In genomic region chr17:47189732-47190621, GRCh38 we compare ENCODE assay signal across 8 cellular contexts. TPM values are rescaled to one million over a fixed set of nuclear protein-coding genes. Genes with fewer than 3 reads are reported as not detected.
DNase-seq lines count a peak whose midpoint lies in the region; ATAC-seq and TF ChIP-seq lines count a peak whose summit lies in the region.

No MANE protein-coding gene starts in this region.

- CTCF ChIA-PET in CD8-positive, alpha-beta memory T cell (lab: Charles Lee) = interaction anchor here (1.1 to 2.1 kb wide), 2 partner anchors 11 to 14 kb away, joined by 3 to 5 read pairs; no protein-coding TSS in a partner anchor
- CTCF ChIA-PET in OCI-LY7 (lab: Charles Lee; ENCODE audit: unreplicated experiment) = interaction anchor here (0.9 kb wide), 1 partner anchor 17 kb away, joined by 3 read pairs; no protein-coding TSS in a partner anchor

- WGBS in endodermal cell (ENCODE audit: insufficient coverage in 1 of 2, insufficient read length in 1 of 2), 2 experiments = 81 to 94% methylated on average over 4 to 8 of the region's 9 CpGs

- peaks cover 0 to 17% (median 1%) of the 10 kb centered on the region in 3 donors for H3K36me3 Mint-ChIP-seq in CD8-positive, alpha-beta memory T cell
- H3K36me3 Mint-ChIP-seq in endodermal cell (ENCODE audit: low read depth) = peaks cover 5% of the 10 kb centered on the region

- POLR2A ChIA-PET in CD8-positive, alpha-beta memory T cell (lab: Charles Lee) = interaction anchor here (0.5 to 2.2 kb wide), 5 partner anchors 7 to 15 kb away, joined by 3 to 11 read pairs (median 3); no protein-coding TSS in a partner anchor
- POLR2A ChIA-PET in OCI-LY7 (lab: Charles Lee) = interaction anchor here (1.2 to 13.5 kb wide), 4 partner anchors 9 to 26 kb away, joined by 5 to 114 read pairs (median 7); partner anchors contain the start of gene MYL4

- H3K36me3 ChIP-seq in CD8-positive, alpha-beta memory T cell (ENCODE audit: insufficient read depth, low read length) = no peaks in the 10 kb centered on the region
- peaks cover 31% of the 10 kb centered on the region for H3K36me3 ChIP-seq in OCI-LY7 (ENCODE audit: insufficient read depth, low read length)
- no peaks in the 10 kb centered on the region for H3K36me3 ChIP-seq in endodermal cell (ENCODE audit: control insufficient read depth, insufficient read depth, low read length)
- H3K36me3 ChIP-seq in neutrophil = no peaks in the 10 kb centered on the region

- H2AFZ ChIP-seq in OCI-LY7 (ENCODE audit: low read length) = peak overlapping the region; percentile 77; the same call in 1 of the 2 replicates

- TSS peak; percentile 96 for BruUV-seq in OCI-LY7 (replicated peaks; lab: Mats Ljungman, UMichigan)

- peaks cover 54 to 67% (median 55%) of the 10 kb centered on the region in 3 donors for H3K4me1 Mint-ChIP-seq in CD8-positive, alpha-beta memory T cell
- peaks cover 15% of the 10 kb centered on the region for H3K4me1 Mint-ChIP-seq in endodermal cell

- no peaks in the 10 kb centered on the region for H3K9me3 ChIP-seq in CD8-positive, alpha-beta memory T cell (ENCODE audit: low read length)
- H3K9me3 ChIP-seq in OCI-LY7 (ENCODE audit: low read length) (peaks cover 17% of the 10 kb centered on the region; the same call in 1 of the 2 replicates), endodermal cell (ENCODE audit: control insufficient read depth, low read length) (no peaks in the 10 kb centered on the region), neutrophil (no peaks in the 10 kb centered on the region)

- no peaks in the 10 kb centered on the region for H3K27me3 ChIP-seq in CD8-positive, alpha-beta memory T cell (ENCODE audit: insufficient read depth, low read length, poor library complexity, severe bottlenecking)
- H3K27me3 ChIP-seq in endodermal cell (ENCODE audit: control insufficient read depth, insufficient read depth, low read length, poor library complexity, severe bottlenecking) (no peaks in the 10 kb centered on the region), neutrophil (no peaks in the 10 kb centered on the region)

- no peaks in the 10 kb centered on the region for H3K9me3 Mint-ChIP-seq in CD8-positive, alpha-beta memory T cell
- H3K9me3 Mint-ChIP-seq in endodermal cell = peaks cover 7% of the 10 kb centered on the region

- H3K4me2 ChIP-seq in OCI-LY7 (ENCODE audit: low read length) = peak overlapping the region; percentile 70

- peak overlapping the region; percentile 92 to 99 (median 94) for H3K4me3 Mint-ChIP-seq in CD8-positive, alpha-beta memory T cell
- H3K4me3 Mint-ChIP-seq in endodermal cell = peak overlapping the region; percentile 97

- H3K9ac ChIP-seq in endodermal cell (ENCODE audit: extremely low read depth, low read length, poor library complexity, severe bottlenecking) = peak overlapping the region; percentile 31

- peak overlapping the region; percentile 95 for H3K27ac ChIP-seq in CD8-positive, alpha-beta memory T cell (ENCODE audit: low read depth, low read length)
- H3K27ac ChIP-seq in OCI-LY7 (ENCODE audit: low read depth, low read length, poor library complexity, severe bottlenecking) (peak overlapping the region; percentile 31), endodermal cell (ENCODE audit: low read depth, low read length) (no peak overlapping the region), neutrophil (peak overlapping the region; percentile 90)

- intact Hi-C loops in OCI-LY7 (cut with micrococcal nuclease; ENCODE audit: unreplicated experiment) = no loop called here

- H3K27ac Mint-ChIP-seq in CD8-positive, alpha-beta memory T cell = peak overlapping the region; percentile 76 to 97 (median 92)
- peak overlapping the region; percentile 62 for H3K27ac Mint-ChIP-seq in endodermal cell

- ATAC-seq in GM21737 (IDR thresholded peaks at IDR 0.05; ENCODE audit: unreplicated experiment) = no peak

- peaks cover 27% of the 10 kb centered on the region for H3K4me1 ChIP-seq in CD8-positive, alpha-beta memory T cell (ENCODE audit: insufficient read depth, low read length)
- H3K4me1 ChIP-seq in OCI-LY7 (ENCODE audit: insufficient read depth, low read length, poor library complexity, severe bottlenecking) = peaks cover 54% of the 10 kb centered on the region
- no peaks in the 10 kb centered on the region for H3K4me1 ChIP-seq in endodermal cell (ENCODE audit: control insufficient read depth, insufficient read depth, low read length)
- peaks cover 18% of the 10 kb centered on the region in 2 experiments for H3K4me1 ChIP-seq in neutrophil (ENCODE audit: control insufficient read depth in 1 of 2, insufficient read depth in 1 of 2, low read depth in 1 of 2, low read length in 1 of 2)

- H3K9me2 ChIP-seq in OCI-LY7 (ENCODE audit: insufficient read depth, low read length) = no peaks in the 10 kb centered on the region

- H4K20me1 ChIP-seq in OCI-LY7 (ENCODE audit: insufficient read depth, low read length) = peaks cover 19% of the 10 kb centered on the region

- peaks cover 41% of the 10 kb centered on the region for H3K79me2 ChIP-seq in OCI-LY7 (ENCODE audit: insufficient read depth, low read depth, low read length)

- DNase-seq in CD8-positive, alpha-beta memory T cell = no peak
- DNase-seq in OCI-LY7 (ENCODE audit: low spot score) (no peak), endodermal cell (no peak), NAMALWA (ENCODE audit: low spot score) (no peak), H4 (ENCODE audit: low spot score) (no peak)
- DNase-seq in effector CD4-positive, alpha-beta T cell = no peak

- H3K27me3 Mint-ChIP-seq in CD8-positive, alpha-beta memory T cell = peaks cover 0 to 2% of the 10 kb centered on the region in 2 donors
- no peaks in the 10 kb centered on the region for H3K27me3 Mint-ChIP-seq in endodermal cell (ENCODE audit: insufficient read depth)

- H3K4me3 ChIP-seq in CD8-positive, alpha-beta memory T cell (ENCODE audit: low read length) = peak overlapping the region; percentile 60
- H3K4me3 ChIP-seq in OCI-LY7 (ENCODE audit: low read depth, low read length, poor library complexity, severe bottlenecking) (peak overlapping the region; percentile 82), endodermal cell (ENCODE audit: low read length) (peak overlapping the region; percentile 90), neutrophil (ENCODE audit: low read depth in 1 of 2, low read length in 1 of 2) (peak overlapping the region; percentile 73 to 92)

- TF ChIP-seq CTCF in OCI-LY7 (conservative IDR thresholded peaks at IDR 0.05; ENCODE audit: low read length) (no peak), endodermal cell (conservative IDR thresholded peaks at IDR 0.05) (no peak), neutrophil (IDR thresholded peaks at IDR 0.05) (no peak)

RNA-seq across cellular contexts. Expression of gene CDC27, which starts 0.9 kb away (rescaled TPM):
- total RNA-seq in CD8-positive, alpha-beta memory T cell = 100 to 1,000 TPM; 113 to 116 TPM
- 96.2 TPM for polyA plus RNA-seq in CD8-positive, alpha-beta memory T cell
- 74.3 and 83.4 TPM in 2 replicates for total RNA-seq in OCI-LY7 (2014; rRNA removed; shearing (Covaris generic))
- total RNA-seq in OCI-LY7 (2022) (164 TPM in 2 replicates), endodermal cell (100 to 1,000 TPM in 1 of 2 donors, 10 to 100 TPM in 1; 72.1 to 108 TPM)
- 69.1 TPM for polyA plus RNA-seq in endodermal cell (2013, experiment 1 of 2)
- polyA plus RNA-seq in endodermal cell (2013, experiment 2 of 2) = 73.7 TPM
- 92.1 and 100 TPM in 2 replicates for total RNA-seq in H4 (2014; rRNA removed; shearing (Covaris generic))

RNA-seq across cellular contexts. Expression of gene MYL4, which starts 19.2 kb away (rescaled TPM):
- total RNA-seq in CD8-positive, alpha-beta memory T cell = not detected
- not detected for polyA plus RNA-seq in CD8-positive, alpha-beta memory T cell
- total RNA-seq in OCI-LY7 (2014; rRNA removed; shearing (Covaris generic)) = 0.39 and 2.1 TPM in 2 replicates
- total RNA-seq in OCI-LY7 (2022) = 0.67 and 1.3 TPM in 2 replicates
- total RNA-seq in endodermal cell = 10 to 100 TPM; 15.5 to 20.0 TPM
- polyA plus RNA-seq in endodermal cell (2013, experiment 1 of 2) = 26.9 TPM
- 27.9 TPM for polyA plus RNA-seq in endodermal cell (2013, experiment 2 of 2)
- total RNA-seq in H4 (2014; rRNA removed; shearing (Covaris generic)) = 0.10 TPM in 1 of 2 replicates, not detected in the other

Comparison
In these comparisons a context has a peak if more than half of its experiments do, and no peak if none do; other contexts are left out.
1. RNA of gene MYL4, which starts 19.2 kb away (total RNA-seq): 15.5 to 20.0 TPM in endodermal cell; 0.39 to 2.1 TPM in OCI-LY7, 0.10 TPM in H4 and not detected in CD8-positive, alpha-beta memory T cell; every median in the first group is over 4 times any median in the second.
2. Peak in every context shown above with its lines, with median percentiles within 50 percentile points of each other: H3K4me3 ChIP-seq.